Comparison of ENCODE assay signal across 5 cellular contexts in genomic region chr5:178045971-178046370, GRCh38. TPM values are rescaled to one million over a fixed set of nuclear protein-coding genes. Genes with fewer than 3 reads are reported as not detected.
"Had no signal": no experiment of that assay in that cellular context is flagged by ENCODE, and none has a peak within 500 bp of the region (broad histone marks: within the 10 kb centered on the region; RNA-seq: fewer than 3 reads in every experiment).

No MANE protein-coding gene starts in this region.

RNA-seq across cellular contexts. Expression of gene PROP1, which starts 49.9 kb away (rescaled TPM):
- total RNA-seq: HepG2, HT-29, HT1080, IMR-90, K562 had no signal
